8 cellular contexts compared by ENCODE assay signal in genomic region chr10:69716711-69717560, GRCh38.
DNase-seq lines count a peak whose midpoint lies in the region; ATAC-seq and TF ChIP-seq lines count a peak whose summit lies in the region.

No MANE protein-coding gene starts in this region.

- peak; percentile 89 for TF ChIP-seq CTCF in epithelial cell of esophagus (IDR thresholded peaks at IDR 0.05; ENCODE audit: insufficient read depth, low read depth, low read length, missing control alignments)

- peak; percentile 70 for DNase-seq in NCI-H82 (lab: John Stamatoyannopoulos, UW)
- no peak for DNase-seq in NCI-H82 treated with DMSO at 0.1 percent for 48 hours (lab: John Stamatoyannopoulos, UW; ENCODE audit: unreplicated experiment)
- peak; percentile 31 for DNase-seq in NCI-H345 treated with DMSO at 0.1 percent for 48 hours (lab: John Stamatoyannopoulos, UW; ENCODE audit: unreplicated experiment)
- DNase-seq in activated CD8-positive, alpha-beta memory T cell treated with anti-CD3 and anti-CD28 coated beads for 48 hours (ENCODE audit: low read depth in 2 of 3, low spot score in 2 of 3), result peak in 2 of 3 experiments; percentile 37 to 59
- DNase-seq in epithelial cell of esophagus (ENCODE audit: low read depth), result peak; percentile 66
- DNase-seq in nucleus accumbens (lab: John Stamatoyannopoulos, UW), result peak in 32 of 56 donors; percentile 4 to 79 (median 30)

- H3K4me3 ChIP-seq in epithelial cell of esophagus (ENCODE audit: low read length), result no peak overlapping the region

- ATAC-seq in GM18502 (IDR thresholded peaks at IDR 0.05; ENCODE audit: poor library complexity, unreplicated experiment) (no peak), HG02840 (IDR thresholded peaks at IDR 0.05; ENCODE audit: low FRiP score, unreplicated experiment) (no peak)
